In genomic region chr9:35510745-35511428, GRCh38 we compare ENCODE assay signal across 9 cellular contexts. TPM values are rescaled to one million over a fixed set of nuclear protein-coding genes. Genes with fewer than 3 reads are reported as not detected.
DNase-seq lines count a peak whose midpoint lies in the region; ATAC-seq, FAIRE-seq and TF ChIP-seq lines count a peak whose summit lies in the region.
"Had no signal": no experiment of that assay in that cellular context is flagged by ENCODE, and none has a peak within 500 bp of the region (broad histone marks: within the 10 kb centered on the region; RNA-seq: fewer than 3 reads in every experiment).

No MANE protein-coding gene starts in this region.

- intact Hi-C loops in heart left ventricle (cut with DNase I) = loop anchor here in 6 of 10 donors (1.0 to 5.0 kb wide), 5 partner anchors 20 to 41 kb away; partner anchors contain the start of gene RUSC2 (in 1 of the 6)

- ATAC-seq in heart left ventricle (peak; percentile 89 to 96 (median 94)), T-cell (replicated peaks in 1 of 4) (no peak), GM19324 (IDR thresholded peaks at IDR 0.05; ENCODE audit: low FRiP score, unreplicated experiment) (no peak)

- H3K4me1 ChIP-seq in adipocyte (ENCODE audit: control insufficient read depth, insufficient read depth, low read length) (peaks cover 31% of the 10 kb centered on the region), heart left ventricle (peaks cover 0 to 58% (median 32%) of the 10 kb centered on the region in 12 donors)

- TF ChIP-seq CTCF in heart left ventricle (IDR thresholded peaks at IDR 0.05) = peak in 11 of 12 donors; percentile 14 to 65 (median 46)
- TF ChIP-seq CTCF in retinal pigment epithelial cell (conservative IDR thresholded peaks at IDR 0.05; ENCODE audit: low read depth, low read length) = peak; percentile 24

- peak overlapping the region; percentile 76 to 89 (median 84) for H3K27ac ChIP-seq in heart left ventricle

- H3K9me3 ChIP-seq in adipocyte (ENCODE audit: control insufficient read depth, low read length) = no peaks in the 10 kb centered on the region
- no peaks in the 10 kb centered on the region for H3K9me3 ChIP-seq in heart left ventricle

- H3K27me3 ChIP-seq in adipocyte (replicated peaks; ENCODE audit: control insufficient read depth, insufficient read depth, low read length) (no peaks in the 10 kb centered on the region), heart left ventricle (no peaks in the 10 kb centered on the region)

- no peaks in the 10 kb centered on the region for H3K4me1 Mint-ChIP-seq in T-cell

- DNase-seq in EL (peak; percentile 98), adipocyte (ENCODE audit: low read depth) (peak; percentile 92), heart left ventricle (peak; percentile 77 to 89 (median 85)), retinal pigment epithelial cell (ENCODE audit: low read depth) (peak; percentile 66), GOT3 (lab: John Stamatoyannopoulos, UW) (no peak), T-cell (no peak), GM19239 (ENCODE audit: insufficient read length, low spot score) (no peak)
- DNase-seq: activated CD4-positive, alpha-beta T cell treated with anti-CD3 and anti-CD28 coated beads for 48 hours had no signal

- H3K9ac ChIP-seq in adipocyte (ENCODE audit: low read length) = peak overlapping the region; percentile 85

- CTCF ChIA-PET in T-cell (lab: Charles Lee) = interaction anchor here in 1 of 2 donors (0.6 kb wide), 1 partner anchor 166 kb away, joined by 3 read pairs; no protein-coding TSS in a partner anchor

- TF ChIP-seq POLR2A in heart left ventricle (IDR thresholded peaks at IDR 0.05) = no peak

- peaks cover 20 to 21% of the 10 kb centered on the region in 2 donors for H3K27me3 Mint-ChIP-seq in T-cell

- POLR2A ChIA-PET in T-cell (lab: Charles Lee) = no interaction called here

- no peaks in the 10 kb centered on the region for H3K9me3 Mint-ChIP-seq in T-cell

- H3K36me3 Mint-ChIP-seq in T-cell = no peaks in the 10 kb centered on the region

- no peak for FAIRE-seq in GM19239 (lab: Jason Lieb, UNC)

- H3K27ac Mint-ChIP-seq in T-cell = no peak overlapping the region

- H3K36me3 ChIP-seq in adipocyte (ENCODE audit: control insufficient read depth, insufficient read depth, low read length, severe bottlenecking) (peaks cover 15% of the 10 kb centered on the region), heart left ventricle (no peaks in the 10 kb centered on the region)

- H3K4me3 ChIP-seq in adipocyte (ENCODE audit: low read length) = peak overlapping the region; percentile 53
- H3K4me3 ChIP-seq in heart left ventricle = peak overlapping the region in 4 of 12 donors; percentile 2 to 11 (median 8)
- no peak overlapping the region for H3K4me3 ChIP-seq in retinal pigment epithelial cell (ENCODE audit: low read length)

- H3K4me3 Mint-ChIP-seq in T-cell = no peak overlapping the region

- WGBS in heart left ventricle, 4 donors = 27 to 46% (median 34%) methylated on average over 3 of the region's 3 CpGs

RNA-seq across cellular contexts. Expression of gene RUSC2, which starts 21.0 kb away (rescaled TPM):
- total RNA-seq in heart left ventricle (10 to 100 TPM; 23.0 to 56.1 (median 30.5) TPM), T-cell (1 to 10 TPM in 3 of 5 donors, under 1 TPM in 2; 0.16 to 3.1 (median 1.2) TPM)
- 10 to 100 TPM; 23.8 to 38.0 TPM for polyA plus RNA-seq in heart left ventricle

Comparison
In these comparisons a context has a peak if more than half of its experiments do, and no peak if none do; other contexts are left out.
1. DNase-seq: peak in EL (single experiment), adipocyte (single experiment), heart left ventricle (5 of 5) and retinal pigment epithelial cell (single experiment); none in GOT3 (single experiment), T-cell (0 of 34) and GM19239 (single experiment).
2. ATAC-seq: peak in heart left ventricle (4 of 4); none in T-cell (0 of 4) and GM19324 (single experiment).
3. RNA of gene RUSC2, which starts 21.0 kb away (total RNA-seq): 23.0 to 56.1 TPM in heart left ventricle; 0.16 to 3.1 TPM in T-cell; every median in the first group is over 4 times any median in the second.